ENCODE assay signal across 8 cellular contexts in genomic region chr1:59947047-59947938, GRCh38. TPM values are rescaled to one million over a fixed set of nuclear protein-coding genes. Genes with fewer than 3 reads are reported as not detected.
DNase-seq lines count a peak whose midpoint lies in the region; ATAC-seq and TF ChIP-seq lines count a peak whose summit lies in the region.

No MANE protein-coding gene starts in this region.

- no peaks in the 10 kb centered on the region for H3K27me3 ChIP-seq in OCI-LY3 (ENCODE audit: low read depth, low read length)
- no peaks in the 10 kb centered on the region for H3K27me3 ChIP-seq in gastroesophageal sphincter

- H2AFZ ChIP-seq in OCI-LY3 (ENCODE audit: low read depth, low read length) = no peak overlapping the region

- no peaks in the 10 kb centered on the region for H3K9me3 Mint-ChIP-seq in activated T-helper 1 cell treated with anti-CD3 and anti-CD28 coated beads, Interleukin-12 subunit alpha, Interleukin-12 subunit beta, Interleukin-2, Interleukin-4 antibody, amounts not matched to agents 30 ng/mL and 10 ng/mL and 1 ng/mL, durations not matched to agents 14 hours and 24 hours and 36 hours
- H3K9me3 Mint-ChIP-seq in osteocyte (ENCODE audit: unreplicated experiment) = no peaks in the 10 kb centered on the region

- no peaks in the 10 kb centered on the region for H3K36me3 Mint-ChIP-seq in activated T-helper 1 cell treated with anti-CD3 and anti-CD28 coated beads, Interleukin-12 subunit alpha, Interleukin-12 subunit beta, Interleukin-2, Interleukin-4 antibody, amounts not matched to agents 30 ng/mL and 10 ng/mL and 1 ng/mL, durations not matched to agents 14 hours and 24 hours and 36 hours (ENCODE audit: low read depth)
- no peaks in the 10 kb centered on the region for H3K36me3 Mint-ChIP-seq in osteocyte (ENCODE audit: unreplicated experiment)

- H3K27me3 Mint-ChIP-seq in activated T-helper 1 cell treated with anti-CD3 and anti-CD28 coated beads, Interleukin-12 subunit alpha, Interleukin-12 subunit beta, Interleukin-2, Interleukin-4 antibody, amounts not matched to agents 30 ng/mL and 10 ng/mL and 1 ng/mL, durations not matched to agents 14 hours and 24 hours and 36 hours (ENCODE audit: insufficient read depth) = peaks cover 13% of the 10 kb centered on the region
- H3K27me3 Mint-ChIP-seq in osteocyte (ENCODE audit: unreplicated experiment) = peaks cover 31% of the 10 kb centered on the region

- H3K9me3 ChIP-seq in OCI-LY3 (ENCODE audit: insufficient read depth, low read length) (no peaks in the 10 kb centered on the region), gastroesophageal sphincter (no peaks in the 10 kb centered on the region)

- no peak overlapping the region for H3K4me3 Mint-ChIP-seq in activated T-helper 1 cell treated with anti-CD3 and anti-CD28 coated beads, Interleukin-12 subunit alpha, Interleukin-12 subunit beta, Interleukin-2, Interleukin-4 antibody, amounts not matched to agents 30 ng/mL and 10 ng/mL and 1 ng/mL, durations not matched to agents 14 hours and 24 hours and 36 hours
- no peak overlapping the region for H3K4me3 Mint-ChIP-seq in osteocyte (ENCODE audit: unreplicated experiment)

- TF ChIP-seq CTCF in OCI-LY3 (IDR thresholded peaks at IDR 0.05; ENCODE audit: low read depth, low read length) = peak; percentile 68
- peak; percentile 78 to 87 (median 81) for TF ChIP-seq CTCF in gastroesophageal sphincter (IDR thresholded peaks at IDR 0.05)
- TF ChIP-seq CTCF in osteocyte (IDR thresholded peaks at IDR 0.05) = peak; percentile 93

- H3K36me3 ChIP-seq in OCI-LY3 (replicated peaks; ENCODE audit: low read depth, low read length) (no peaks in the 10 kb centered on the region), gastroesophageal sphincter (no peaks in the 10 kb centered on the region)

- peak; percentile 90 for ATAC-seq in GM21447 (IDR thresholded peaks at IDR 0.05; ENCODE audit: unreplicated experiment)
- peak; percentile 77 for ATAC-seq in gastroesophageal sphincter

- H4K20me1 ChIP-seq in OCI-LY3 (ENCODE audit: insufficient read depth, low read length) = no peaks in the 10 kb centered on the region

- no peak for TF ChIP-seq POLR2A in gastroesophageal sphincter (IDR thresholded peaks at IDR 0.05)

- DNase-seq in EL = peak; percentile 56
- peak; percentile 66 for DNase-seq in HPDE6-E6E7 (ENCODE audit: extremely low spot score)
- DNase-seq in activated T-helper 1 cell treated with anti-CD3 and anti-CD28 coated beads, Interleukin-12 subunit alpha, Interleukin-12 subunit beta, Interleukin-2, Interleukin-4 antibody, amounts not matched to agents 30 ng/mL and 10 ng/mL and 1 ng/mL, durations not matched to agents 14 hours and 24 hours and 36 hours (ENCODE audit: low spot score) = peak; percentile 24
- DNase-seq in osteocyte (ENCODE audit: extremely low spot score, unreplicated experiment) = no peak
- no peak for DNase-seq in amniotic stem cell (lab: John Stamatoyannopoulos, UW)

- H3K27ac Mint-ChIP-seq in activated T-helper 1 cell treated with anti-CD3 and anti-CD28 coated beads, Interleukin-12 subunit alpha, Interleukin-12 subunit beta, Interleukin-2, Interleukin-4 antibody, amounts not matched to agents 30 ng/mL and 10 ng/mL and 1 ng/mL, durations not matched to agents 14 hours and 24 hours and 36 hours = no peak overlapping the region
- H3K27ac Mint-ChIP-seq in osteocyte (ENCODE audit: unreplicated experiment) = no peak overlapping the region

- H3K27ac ChIP-seq in OCI-LY3 (ENCODE audit: low read length) (no peak overlapping the region), gastroesophageal sphincter (no peak overlapping the region)

- WGBS in gastroesophageal sphincter (ENCODE audit: low coverage in 1 of 2), 2 donors = 1 to 4% methylated on average over 4 to 6 of the region's 6 CpGs

- no peak overlapping the region for H3K4me2 ChIP-seq in OCI-LY3 (ENCODE audit: low read length)

- H3K4me1 ChIP-seq in OCI-LY3 (ENCODE audit: low read length) = peaks cover 5% of the 10 kb centered on the region; the same call in 1 of the 2 replicates
- peaks cover 0 to 5% (median 0%) of the 10 kb centered on the region in 3 donors for H3K4me1 ChIP-seq in gastroesophageal sphincter

- no peak overlapping the region for H3K4me3 ChIP-seq in OCI-LY3 (ENCODE audit: low read length)
- no peak overlapping the region for H3K4me3 ChIP-seq in gastroesophageal sphincter

- no peak for TF ChIP-seq EP300 in gastroesophageal sphincter (IDR thresholded peaks at IDR 0.05)

- H3K79me2 ChIP-seq in OCI-LY3 (ENCODE audit: low read length) = no peaks in the 10 kb centered on the region

- H3K4me1 Mint-ChIP-seq in activated T-helper 1 cell treated with anti-CD3 and anti-CD28 coated beads, Interleukin-12 subunit alpha, Interleukin-12 subunit beta, Interleukin-2, Interleukin-4 antibody, amounts not matched to agents 30 ng/mL and 10 ng/mL and 1 ng/mL, durations not matched to agents 14 hours and 24 hours and 36 hours (ENCODE audit: low read depth) = no peaks in the 10 kb centered on the region
- no peaks in the 10 kb centered on the region for H3K4me1 Mint-ChIP-seq in osteocyte (ENCODE audit: unreplicated experiment)

- no peak overlapping the region for H3K9ac ChIP-seq in OCI-LY3 (ENCODE audit: low read length)

- intact Hi-C loops in activated T-helper 1 cell treated with anti-CD3 and anti-CD28 coated beads, Interleukin-12 subunit alpha, Interleukin-12 subunit beta, Interleukin-2, Interleukin-4 antibody, amounts not matched to agents 30 ng/mL and 10 ng/mL and 1 ng/mL, durations not matched to agents 14 hours and 24 hours and 36 hours (cut with micrococcal nuclease) = loop anchor here (1.0 to 10.0 kb wide), 5 partner anchors 44 to 1432 kb away; no protein-coding TSS in a partner anchor

RNA-seq across cellular contexts. Expression of gene CYP2J2, which starts 20.7 kb away (rescaled TPM):
- 0.44 and 0.54 TPM in 2 replicates for total RNA-seq in activated T-helper 1 cell treated with anti-CD3 and anti-CD28 coated beads, Interleukin-12 subunit alpha, Interleukin-12 subunit beta, Interleukin-2, Interleukin-4 antibody, amounts not matched to agents 30 ng/mL and 10 ng/mL and 1 ng/mL, durations not matched to agents 14 hours and 24 hours and 36 hours
- total RNA-seq in gastroesophageal sphincter (1 to 10 TPM in 1 of 4 donors, under 1 TPM in 2, not detected in 1; 0.31 to 3.9 (median 0.35) TPM), osteocyte (0.13 TPM in 1 of 2 replicates, not detected in the other)

Comparison
In these comparisons a context has a peak if more than half of its experiments do, and no peak if none do; other contexts are left out.
1. DNase-seq: peak in EL (single experiment), HPDE6-E6E7 (single experiment) and activated T-helper 1 cell treated with anti-CD3 and anti-CD28 coated beads, Interleukin-12 subunit alpha, Interleukin-12 subunit beta, Interleukin-2, Interleukin-4 antibody, amounts not matched to agents 30 ng/mL and 10 ng/mL and 1 ng/mL, durations not matched to agents 14 hours and 24 hours and 36 hours (single experiment); none in osteocyte (single experiment) and amniotic stem cell (single experiment).
2. Peak in every context shown above with its lines, with median percentiles within 50 percentile points of each other: CTCF ChIP-seq.